24 cellular contexts compared by ENCODE assay signal in genomic region chr6:30937265-30937664, GRCh38. TPM values are rescaled to one million over a fixed set of nuclear protein-coding genes. Genes with fewer than 3 reads are reported as not detected.
"Had no signal": no experiment of that assay in that cellular context is flagged by ENCODE, and none has a peak within 500 bp of the region (broad histone marks: within the 10 kb centered on the region; RNA-seq: fewer than 3 reads in every experiment).

No MANE protein-coding gene starts in this region.

- H3K27ac ChIP-seq: SJSA1, SK-N-MC had no signal

- H3K36me3 ChIP-seq: SJSA1 had no signal

- H3K9me3 ChIP-seq: SJSA1 had no signal

- DNase-seq: KBM-7, MV-4-11, NCI-H1048, NCI-H1105, NCI-H1417 treated with DMSO at 0.1 percent for 48 hours, NCI-H146, NCI-H1694 treated with DMSO at 0.1 percent for 48 hours, NCI-H1930, NCI-H2081 treated with DMSO at 0.1 percent for 48 hours, NCI-H2171, NCI-H226, NCI-H446, NCI-H510A, NCI-H524 treated with DMSO at 0.1 percent for 48 hours, NCI-H69, NCI-H774, Right ventricle myocardium superior, RPMI8226, SIG-M5 had no signal

- H3K4me3 ChIP-seq: SJSA1, SK-N-MC had no signal

- H3K27me3 ChIP-seq: SJSA1 had no signal

RNA-seq across cellular contexts. Expression of gene MUCL3, which starts 3.5 kb away (rescaled TPM):
- total RNA-seq: LHCN-M2, MCF 10A, Right ventricle myocardium superior, SJSA1 had no signal

RNA-seq across cellular contexts. Expression of gene SFTA2, which starts 5.3 kb away (rescaled TPM):
- total RNA-seq: LHCN-M2, MCF 10A, Right ventricle myocardium superior, SJSA1 had no signal

RNA-seq across cellular contexts. Expression of gene MUC21, which starts 46.3 kb away (rescaled TPM):
- total RNA-seq: HT-29, LHCN-M2, MCF 10A, Right ventricle myocardium superior, SJSA1 had no signal
